Comparison of ENCODE assay signal across 17 cellular contexts in the genomic region with DNA sequence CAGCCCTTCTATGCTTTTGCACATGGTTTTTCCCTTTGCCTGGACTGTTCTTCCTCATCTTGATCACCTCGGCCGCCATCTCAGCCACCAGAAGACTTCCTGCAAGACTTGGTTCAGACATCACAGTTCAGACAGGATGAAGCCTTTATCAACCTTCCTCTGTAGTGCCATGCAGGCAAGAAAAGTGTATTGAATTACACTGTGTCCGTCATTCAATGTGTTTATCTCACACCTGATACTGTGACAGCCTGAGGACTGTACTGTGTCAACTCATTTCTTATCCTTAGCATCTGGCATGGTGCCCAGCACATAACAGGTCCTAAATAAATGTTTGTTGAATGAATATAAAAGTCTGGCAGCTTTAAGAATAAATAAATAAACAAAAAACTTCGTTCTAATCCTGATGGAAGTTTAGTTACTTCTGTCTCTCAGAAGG.
"Had no signal": no experiment of that assay in that cellular context is flagged by ENCODE, and none has a peak within 500 bp of the region (broad histone marks: within the 10 kb centered on the region; RNA-seq: fewer than 3 reads in every experiment).

No MANE protein-coding gene starts in this region.

- H3K4me3 Mint-ChIP-seq: natural killer cell treated with Interleukin-12 subunit alpha and Interleukin-12 subunit beta and Interleukin-15 and Interleukin-18, amount 100 ng/mL, for 72 hours; T-helper 1 cell treated with Interleukin-12 subunit alpha and Interleukin-12 subunit beta and Interleukin-4 antibody, amounts not matched to agents 30 μg/mL and 1 μg/mL, for 36 hours had no signal

- H3K27ac Mint-ChIP-seq: activated naive CD4-positive, alpha-beta T cell treated with anti-CD3 and anti-CD28 coated beads, Interleukin-2, amount 50 U/mL, for 72 hours; natural killer cell treated with Interleukin-12 subunit alpha and Interleukin-12 subunit beta and Interleukin-15 and Interleukin-18, amount 100 ng/mL, for 72 hours; T-helper 1 cell treated with Interleukin-12 subunit alpha and Interleukin-12 subunit beta and Interleukin-4 antibody, amounts not matched to agents 30 μg/mL and 1 μg/mL, for 36 hours had no signal

- H3K36me3 ChIP-seq: prostate gland, right lobe of liver, upper lobe of right lung had no signal

- FAIRE-seq: TTC549 had no signal

- H3K27ac ChIP-seq: body of pancreas, epithelial cell of prostate, prostate gland, right lobe of liver, upper lobe of right lung had no signal

- H3K36me3 Mint-ChIP-seq: natural killer cell treated with Interleukin-12 subunit alpha and Interleukin-12 subunit beta and Interleukin-15 and Interleukin-18, amount 100 ng/mL, for 72 hours had no signal

- H3K4me1 ChIP-seq: prostate gland, upper lobe of right lung had no signal

- ATAC-seq: activated CD4-positive, CD25-positive, alpha-beta regulatory T cell treated with anti-CD3 and anti-CD28 coated beads, Interleukin-2, amount 50 U/mL, for 24 hours; activated naive CD4-positive, alpha-beta T cell treated with anti-CD3 and anti-CD28 coated beads, Interleukin-2, amount 50 U/mL, for 72 hours; body of pancreas; natural killer cell treated with Interleukin-12 subunit alpha and Interleukin-12 subunit beta and Interleukin-15 and Interleukin-18, amount 100 ng/mL, for 72 hours; right lobe of liver; upper lobe of right lung had no signal

- H3K27me3 ChIP-seq: right lobe of liver, upper lobe of right lung had no signal

- H3K4me3 ChIP-seq: body of pancreas, prostate gland, right lobe of liver, upper lobe of right lung had no signal

- DNase-seq: activated effector memory CD4-positive, alpha-beta T cell treated with Interleukin-2 at 50 U/mL for 16 hours; activated T-cell treated with anti-CD3 and anti-CD28 coated beads, Interleukin-2, amount 50 U/mL, for 1 hour; amniotic stem cell; central memory CD4-positive, alpha-beta T cell; effector memory CD4-positive, alpha-beta T cell; hippocampal formation; right lobe of liver; stimulated activated naive CD4-positive, alpha-beta T cell; upper lobe of right lung had no signal

- H3K9me3 ChIP-seq: body of pancreas, prostate gland, right lobe of liver, upper lobe of right lung had no signal

- H3K27me3 Mint-ChIP-seq: natural killer cell treated with Interleukin-12 subunit alpha and Interleukin-12 subunit beta and Interleukin-15 and Interleukin-18, amount 100 ng/mL, for 72 hours had no signal
